In genomic region chr16:30958164-30959083, GRCh38 we compare ENCODE assay signal across 8 cellular contexts. TPM values are rescaled to one million over a fixed set of nuclear protein-coding genes. Genes with fewer than 3 reads are reported as not detected.
DNase-seq lines count a peak whose midpoint lies in the region; ATAC-seq and TF ChIP-seq lines count a peak whose summit lies in the region.

No MANE protein-coding gene starts in this region.

- H3K9ac ChIP-seq in BLaER1 treated with 17β-estradiol and CSF1 and Interleukin-3, amounts not matched to agents 10 nM and 100 nM, result peak overlapping the region; percentile 96 to 100 (median 100)

- peak overlapping the region; percentile 88 to 98 (median 94) for H3K4me2 ChIP-seq in BLaER1 treated with 17β-estradiol and CSF1 and Interleukin-3, amounts not matched to agents 10 nM and 100 nM

- TF ChIP-seq POLR2A in thyroid gland (IDR thresholded peaks at IDR 0.05), result no peak

- peak overlapping the region; percentile 98 to 100 (median 100); a peak in 21 of 22 replicates for H3K27ac ChIP-seq in BLaER1 treated with 17β-estradiol and CSF1 and Interleukin-3, amounts not matched to agents 10 nM and 100 nM
- H3K27ac ChIP-seq in RWPE2 (ENCODE audit: poor library complexity, severe bottlenecking), result peak overlapping the region; percentile 79
- peak overlapping the region in 50 of 59 donors; percentile 27 to 99 (median 98) for H3K27ac ChIP-seq in dorsolateral prefrontal cortex
- H3K27ac ChIP-seq in lower lobe of right lung, result peak overlapping the region; percentile 98
- peak overlapping the region in 2 of 3 donors; percentile 95 to 99 for H3K27ac ChIP-seq in thyroid gland

- peak overlapping the region; percentile 68 to 84 (median 76) for H3K4me3 ChIP-seq in BLaER1 treated with 17β-estradiol and CSF1 and Interleukin-3, amounts not matched to agents 10 nM and 100 nM
- peak overlapping the region; percentile 91 for H3K4me3 ChIP-seq in RWPE2 (ENCODE audit: severe bottlenecking)
- H3K4me3 ChIP-seq in dorsolateral prefrontal cortex, result peak overlapping the region; percentile 54 to 96 (median 84)
- H3K4me3 ChIP-seq in lower lobe of right lung, result peak overlapping the region; percentile 82
- peak overlapping the region in 2 of 3 donors; percentile 4 to 70 for H3K4me3 ChIP-seq in thyroid gland (replicated peaks in 1 of 3)

- peaks cover 23 to 57% (median 38%) of the 10 kb centered on the region in 11 experiments for H4K20me1 ChIP-seq in BLaER1 treated with 17β-estradiol and CSF1 and Interleukin-3, amounts not matched to agents 10 nM and 100 nM

- 15 to 17% methylated on average over 17 to 28 of the region's 55 CpGs for WGBS in thyroid gland, 2 donors

- TF ChIP-seq CTCF in RWPE2 (IDR thresholded peaks at IDR 0.05; ENCODE audit: poor library complexity, severe bottlenecking) (no peak), dorsolateral prefrontal cortex (IDR thresholded peaks at IDR 0.05 in 54 of 56, conservative IDR thresholded peaks at IDR 0.05 in 2 of 56; ENCODE audit: low read depth in 1 of 56, partially characterized antibody in 56 of 56) (no peak), lower lobe of right lung (IDR thresholded peaks at IDR 0.05) (no peak), thyroid gland (IDR thresholded peaks at IDR 0.05) (no peak)

- intact Hi-C loops in dorsolateral prefrontal cortex (cut with DNase I), result loop anchor here (2.0 to 10.0 kb wide), 9 partner anchors 34 to 916 kb away; partner anchors contain the start of genes ARMC5 (in 1 of the 2), FUS (in 1 of the 2), KAT8 (in 1 of the 2) and PRSS53 (in 1 of the 2)
- intact Hi-C loops in lower lobe of right lung (cut with DNase I), result no loop called here
- intact Hi-C loops in thyroid gland (cut with DNase I), result no loop called here

- H3K36me3 ChIP-seq in BLaER1 treated with 17β-estradiol and CSF1 and Interleukin-3, amounts not matched to agents 10 nM and 100 nM, result peaks cover 49 to 73% (median 54%) of the 10 kb centered on the region in 11 experiments
- H3K36me3 ChIP-seq in RWPE2 (ENCODE audit: low read depth) (peaks cover 46% of the 10 kb centered on the region), lower lobe of right lung (peaks cover 44% of the 10 kb centered on the region), thyroid gland (peaks cover 35 to 42% of the 10 kb centered on the region in 2 donors)

- DNase-seq in RWPE2 (ENCODE audit: low spot score) (no peak), dorsolateral prefrontal cortex (peak in 1 of 10 donors; percentile 25), lower lobe of right lung (peak; percentile 68), thyroid gland (peak; percentile 57 to 66)
- no peak for DNase-seq in central memory CD4-positive, alpha-beta T cell

- peak; percentile 15 for ATAC-seq in GM18861 (IDR thresholded peaks at IDR 0.05; ENCODE audit: unreplicated experiment)
- peak; percentile 13 for ATAC-seq in HG03039 (IDR thresholded peaks at IDR 0.05; ENCODE audit: unreplicated experiment)
- ATAC-seq in RWPE2 (ENCODE audit: low read depth), result peak; percentile 33
- ATAC-seq in lower lobe of right lung, result peak; percentile 9 to 39

- peaks cover 18 to 26% (median 23%) of the 10 kb centered on the region in 10 experiments for H3K4me1 ChIP-seq in BLaER1 treated with 17β-estradiol and CSF1 and Interleukin-3, amounts not matched to agents 10 nM and 100 nM
- no peaks in the 10 kb centered on the region for H3K4me1 ChIP-seq in RWPE2 (ENCODE audit: insufficient read depth, poor library complexity, severe bottlenecking)
- H3K4me1 ChIP-seq in lower lobe of right lung, result peaks cover 25% of the 10 kb centered on the region
- H3K4me1 ChIP-seq in thyroid gland, result peaks cover 8 to 14% of the 10 kb centered on the region in 2 donors

- no peaks in the 10 kb centered on the region for H3K9me3 ChIP-seq in BLaER1 treated with 17β-estradiol and CSF1 and Interleukin-3, amounts not matched to agents 10 nM and 100 nM (replicated peaks in 1 of 11)
- no peaks in the 10 kb centered on the region for H3K9me3 ChIP-seq in RWPE2 (ENCODE audit: severe bottlenecking)
- no peaks in the 10 kb centered on the region for H3K9me3 ChIP-seq in lower lobe of right lung
- no peaks in the 10 kb centered on the region for H3K9me3 ChIP-seq in thyroid gland

- no peaks in the 10 kb centered on the region for H3K27me3 ChIP-seq in BLaER1 treated with 17β-estradiol and CSF1 and Interleukin-3, amounts not matched to agents 10 nM and 100 nM
- no peaks in the 10 kb centered on the region for H3K27me3 ChIP-seq in RWPE2 (ENCODE audit: insufficient read depth, poor library complexity, severe bottlenecking)
- H3K27me3 ChIP-seq in dorsolateral prefrontal cortex, result no peaks in the 10 kb centered on the region
- H3K27me3 ChIP-seq in lower lobe of right lung (ENCODE audit: low read depth), result no peaks in the 10 kb centered on the region
- no peaks in the 10 kb centered on the region for H3K27me3 ChIP-seq in thyroid gland

RNA-seq across cellular contexts. Expression of gene SETD1A, which starts 0.9 kb away (rescaled TPM):
- total RNA-seq in dorsolateral prefrontal cortex, result 10 to 100 TPM; 13.3 to 28.5 (median 17.9) TPM
- 15.0 TPM for total RNA-seq in lower lobe of right lung
- total RNA-seq in thyroid gland, result 10 to 100 TPM in 2 of 4 donors, 1 to 10 TPM in 2; 7.7 to 11.4 (median 9.2) TPM

RNA-seq across cellular contexts. Expression of gene ORAI3, which starts 9.6 kb away (rescaled TPM):
- total RNA-seq in dorsolateral prefrontal cortex, result 10 to 100 TPM in 42 of 120 experiments, 1 to 10 TPM in 78; 4.7 to 19.1 (median 9.1) TPM
- total RNA-seq in lower lobe of right lung, result 30.2 TPM
- total RNA-seq in thyroid gland, result 10 to 100 TPM; 32.9 to 49.5 (median 40.2) TPM

RNA-seq across cellular contexts. Expression of gene HSD3B7, which starts 26.6 kb away (rescaled TPM):
- total RNA-seq in dorsolateral prefrontal cortex, result 10 to 100 TPM in 9 of 120 experiments, 1 to 10 TPM in 111; 2.0 to 15.0 (median 4.4) TPM
- 23.6 TPM for total RNA-seq in lower lobe of right lung
- 10 to 100 TPM in 2 of 4 donors, 1 to 10 TPM in 2; 4.0 to 13.8 (median 10.9) TPM for total RNA-seq in thyroid gland

RNA-seq across cellular contexts. Expression of gene FBXL19, which starts 35.1 kb away (rescaled TPM):
- 10 to 100 TPM; 23.5 to 84.8 (median 52.1) TPM for total RNA-seq in dorsolateral prefrontal cortex
- 14.5 TPM for total RNA-seq in lower lobe of right lung
- 10 to 100 TPM; 11.7 to 24.0 (median 14.4) TPM for total RNA-seq in thyroid gland

RNA-seq across cellular contexts. Expression of gene STX1B, which starts 52.0 kb away (rescaled TPM):
- 100 to 1,000 TPM in 119 of 120 experiments, 10 to 100 TPM in 1; 84.6 to 437 (median 284) TPM for total RNA-seq in dorsolateral prefrontal cortex
- total RNA-seq in lower lobe of right lung, result 0.32 TPM
- under 1 TPM in 2 of 4 donors, not detected in 2; 0.34 to 0.40 TPM for total RNA-seq in thyroid gland

Comparison
In these comparisons a context has a peak if more than half of its experiments do, and no peak if none do; other contexts are left out.
1. H3K4me3 ChIP-seq: peak in every context shown above with its lines; median percentile 91 in RWPE2; 84 in dorsolateral prefrontal cortex; 82 in lower lobe of right lung; 76 in BLaER1 treated with 17β-estradiol and CSF1 and Interleukin-3, amounts not matched to agents 10 nM and 100 nM; 37 in thyroid gland.
2. DNase-seq: peak in lower lobe of right lung (single experiment) and thyroid gland (2 of 2); none in RWPE2 (single experiment) and central memory CD4-positive, alpha-beta T cell (single experiment).
3. intact Hi-C loops: an anchor here in dorsolateral prefrontal cortex (2.0 to 10.0 kb wide); none called in lower lobe of right lung and thyroid gland.
4. Peak in every context shown above with its lines, with median percentiles within 50 percentile points of each other: H3K27ac ChIP-seq and ATAC-seq.